31 cellular contexts compared by ENCODE assay signal in genomic region chr12:113102811-113103210, GRCh38. TPM values are rescaled to one million over a fixed set of nuclear protein-coding genes. Genes with fewer than 3 reads are reported as not detected.
"Had no signal": no experiment of that assay in that cellular context is flagged by ENCODE, and none has a peak within 500 bp of the region (broad histone marks: within the 10 kb centered on the region; RNA-seq: fewer than 3 reads in every experiment).

No MANE protein-coding gene starts in this region.

- H3K27me3 Mint-ChIP-seq: activated naive CD8-positive, alpha-beta T cell had no signal

- ATAC-seq: esophagus mucosa; left ventricle myocardium superior; natural killer cell treated with Interleukin-12 subunit alpha and Interleukin-12 subunit beta and Interleukin-15 and Interleukin-18, amount 100 ng/mL, for 72 hours; pancreas; right cardiac atrium; stimulated activated naive CD8-positive, alpha-beta T cell treated with anti-CD3 and anti-CD28 coated beads, Interleukin-15, Interleukin-2, amounts not matched to agents 100 U/mL and 50 U/mL, for 24 hours; upper lobe of right lung had no signal

- DNase-seq: activated CD4-positive, alpha-beta T cell treated with anti-CD3 and anti-CD28 coated beads for 4 hours; activated CD4-positive, alpha-beta T cell treated with anti-CD3 and anti-CD28 coated beads, Interleukin-2, amount 50 U/mL, for 48 hours; activated CD4-positive, CD25-positive, alpha-beta regulatory T cell; activated CD8-positive, alpha-beta memory T cell treated with anti-CD3 and anti-CD28 coated beads, Interleukin-2, amount 50 U/mL, for 48 hours; activated gamma-delta T cell; adrenal gland; central memory CD4-positive, alpha-beta T cell; effector memory CD4-positive, alpha-beta T cell; foreskin melanocyte; glutamatergic neuron; immature natural killer cell; left ventricle myocardium superior; mammary epithelial cell; pancreas; right cardiac atrium; stimulated activated CD4-positive, alpha-beta T cell treated with anti-CD3 and anti-CD28 coated beads, Interleukin-4, amount 100 ng/mL, for 24 hours; stimulated activated naive CD8-positive, alpha-beta T cell treated with anti-CD3 and anti-CD28 coated beads, Interleukin-15, Interleukin-2, amounts not matched to agents 100 U/mL and 50 U/mL, for 24 hours; T-helper 9 cell; thyroid gland; upper lobe of right lung had no signal

- H3K9me3 Mint-ChIP-seq: activated T-helper 1 cell treated with anti-CD3 and anti-CD28 coated beads, Interleukin-12 subunit alpha, Interleukin-12 subunit beta, Interleukin-2, Interleukin-4 antibody, amounts not matched to agents 30 ng/mL and 10 ng/mL and 1 ng/mL, durations not matched to agents 14 hours and 24 hours and 36 hours; mesothelial cell of epicardium; natural killer cell treated with Interleukin-12 subunit alpha and Interleukin-12 subunit beta and Interleukin-15 and Interleukin-18, amount 100 ng/mL, for 72 hours had no signal

- FAIRE-seq: astrocyte, pancreas had no signal

- H3K4me3 Mint-ChIP-seq: natural killer cell treated with Interleukin-12 subunit alpha and Interleukin-12 subunit beta and Interleukin-15 and Interleukin-18, amount 100 ng/mL, for 72 hours had no signal

- H3K27ac Mint-ChIP-seq: activated naive CD8-positive, alpha-beta T cell; activated T-helper 1 cell treated with anti-CD3 and anti-CD28 coated beads, Interleukin-12 subunit alpha, Interleukin-12 subunit beta, Interleukin-2, Interleukin-4 antibody, amounts not matched to agents 30 ng/mL and 10 ng/mL and 1 ng/mL, durations not matched to agents 14 hours and 24 hours and 36 hours; immature natural killer cell; mesothelial cell of epicardium; natural killer cell treated with Interleukin-12 subunit alpha and Interleukin-12 subunit beta and Interleukin-15 and Interleukin-18, amount 100 ng/mL, for 72 hours had no signal

- H3K4me1 Mint-ChIP-seq: mesothelial cell of epicardium had no signal

- H3K36me3 Mint-ChIP-seq: activated naive CD8-positive, alpha-beta T cell; immature natural killer cell; mesothelial cell of epicardium; natural killer cell treated with Interleukin-12 subunit alpha and Interleukin-12 subunit beta and Interleukin-15 and Interleukin-18, amount 100 ng/mL, for 72 hours had no signal

RNA-seq across cellular contexts. Expression of gene RASAL1, which starts 32.8 kb away (rescaled TPM):
- total RNA-seq: dermis microvascular lymphatic vessel endothelial cell; hepatocyte; left ventricle myocardium superior; natural killer cell treated with Interleukin-12 subunit alpha and Interleukin-12 subunit beta and Interleukin-15 and Interleukin-18, amount 100 ng/mL, for 72 hours; pulmonary artery endothelial cell; right cardiac atrium; subcutaneous adipose tissue; T-helper 1 cell treated with Interleukin-12 subunit alpha and Interleukin-12 subunit beta and Interleukin-4 antibody, amounts not matched to agents 30 ng/mL and 1 ng/mL, for 36 hours had no signal

RNA-seq across cellular contexts. Expression of gene DTX1, which starts 46.3 kb away (rescaled TPM):
- total RNA-seq: pulmonary artery endothelial cell had no signal

RNA-seq across cellular contexts. Expression of gene CFAP73, which starts 46.7 kb away (rescaled TPM):
- total RNA-seq: astrocyte, dermis microvascular lymphatic vessel endothelial cell, hepatocyte, left ventricle myocardium superior, mammary epithelial cell, mesothelial cell of epicardium, pulmonary artery endothelial cell, right cardiac atrium, subcutaneous adipose tissue, upper lobe of right lung had no signal
